In genomic region chr3:180601688-180602666, GRCh38 we compare ENCODE assay signal across 1 cellular context.
TF ChIP-seq lines count a peak whose summit lies in the region.

Gene TTC14, plus strand, starts transcription at chr3:180602163. Its CDS starts 99 bp downstream, at chr3:180602262.

TF ChIP-seq in SK-N-SH treated with all-trans-retinoic acid at 6 μM for 48 hours, 23 proteins besides CTCF, POLR2A, EP300 and RAD21 (continued from another document):
- TF ChIP-seq CSRNP3 (CRISPR knock-in tag; IDR thresholded peaks at IDR 0.05) (no peak), OSR1 (CRISPR knock-in tag; IDR thresholded peaks at IDR 0.05) (no peak)
